Comparison of ENCODE assay signal across 1 cellular context in the genomic region with DNA sequence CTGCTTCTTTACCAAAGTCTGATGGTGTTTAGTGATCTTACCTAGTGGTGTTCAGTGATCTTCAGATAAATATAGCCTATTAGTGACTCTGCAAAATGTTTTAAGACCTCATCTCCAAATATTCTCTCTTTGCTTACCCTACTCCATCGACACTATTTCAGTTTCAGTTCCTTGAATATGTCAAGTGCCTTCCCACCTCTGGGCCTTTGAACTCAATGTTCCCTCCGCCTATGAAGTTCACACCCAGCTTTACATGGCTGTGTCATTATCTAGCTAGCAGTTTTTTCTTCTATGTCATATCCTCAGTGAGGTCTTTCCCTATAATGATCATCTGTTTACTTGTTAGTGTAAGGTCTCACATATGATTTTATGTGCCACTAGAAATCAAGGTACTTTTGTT.
TF ChIP-seq lines count a peak whose summit lies in the region.

No MANE protein-coding gene starts in this region.

TF ChIP-seq in GM12878, 131 proteins besides CTCF, POLR2A, EP300 and RAD21 (continued from another document):
- TF ChIP-seq, protein P1, sequence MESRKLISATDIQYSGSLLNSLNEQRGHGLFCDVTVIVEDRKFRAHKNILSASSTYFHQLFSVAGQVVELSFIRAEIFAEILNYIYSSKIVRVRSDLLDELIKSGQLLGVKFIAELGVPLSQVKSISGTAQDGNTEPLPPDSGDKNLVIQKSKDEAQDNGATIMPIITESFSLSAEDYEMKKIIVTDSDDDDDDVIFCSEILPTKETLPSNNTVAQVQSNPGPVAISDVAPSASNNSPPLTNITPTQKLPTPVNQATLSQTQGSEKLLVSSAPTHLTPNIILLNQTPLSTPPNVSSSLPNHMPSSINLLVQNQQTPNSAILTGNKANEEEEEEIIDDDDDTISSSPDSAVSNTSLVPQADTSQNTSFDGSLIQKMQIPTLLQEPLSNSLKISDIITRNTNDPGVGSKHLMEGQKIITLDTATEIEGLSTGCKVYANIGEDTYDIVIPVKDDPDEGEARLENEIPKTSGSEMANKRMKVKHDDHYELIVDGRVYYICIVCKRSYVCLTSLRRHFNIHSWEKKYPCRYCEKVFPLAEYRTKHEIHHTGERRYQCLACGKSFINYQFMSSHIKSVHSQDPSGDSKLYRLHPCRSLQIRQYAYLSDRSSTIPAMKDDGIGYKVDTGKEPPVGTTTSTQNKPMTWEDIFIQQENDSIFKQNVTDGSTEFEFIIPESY (IDR thresholded peaks at IDR 0.05), result no peak
